Comparison of ENCODE assay signal across 1 cellular context in the genomic region with DNA sequence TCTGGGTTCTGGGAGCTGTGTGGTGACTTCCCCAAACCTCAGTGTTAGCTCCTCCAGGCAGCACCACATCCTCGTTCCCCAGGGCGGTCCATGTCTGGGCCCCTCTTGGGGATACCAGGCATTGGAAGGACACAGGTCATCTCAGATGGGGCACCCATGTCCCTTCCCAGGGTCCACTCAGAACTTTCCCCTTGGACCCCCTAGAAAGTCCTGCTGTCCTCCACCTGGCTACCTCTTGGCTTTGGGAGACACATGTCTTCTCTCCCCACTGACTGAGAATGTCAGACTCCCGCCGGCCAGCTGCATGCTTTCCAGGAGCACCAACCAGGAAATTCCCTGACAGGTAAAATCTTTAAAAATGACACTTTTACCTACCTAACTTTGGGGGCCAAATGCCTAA. TPM values are rescaled to one million over a fixed set of nuclear protein-coding genes. Genes with fewer than 3 reads are reported as not detected.
"Had no signal": no experiment of that assay in that cellular context is flagged by ENCODE, and none has a peak within 500 bp of the region (broad histone marks: within the 10 kb centered on the region; RNA-seq: fewer than 3 reads in every experiment).

No MANE protein-coding gene starts in this region.

RNA-seq across cellular contexts. Expression of a gene that starts 16.4 kb away (rescaled TPM):
- polyA plus RNA-seq: smooth muscle cell had no signal
